Comparison of ENCODE assay signal across 16 cellular contexts in the genomic region with DNA sequence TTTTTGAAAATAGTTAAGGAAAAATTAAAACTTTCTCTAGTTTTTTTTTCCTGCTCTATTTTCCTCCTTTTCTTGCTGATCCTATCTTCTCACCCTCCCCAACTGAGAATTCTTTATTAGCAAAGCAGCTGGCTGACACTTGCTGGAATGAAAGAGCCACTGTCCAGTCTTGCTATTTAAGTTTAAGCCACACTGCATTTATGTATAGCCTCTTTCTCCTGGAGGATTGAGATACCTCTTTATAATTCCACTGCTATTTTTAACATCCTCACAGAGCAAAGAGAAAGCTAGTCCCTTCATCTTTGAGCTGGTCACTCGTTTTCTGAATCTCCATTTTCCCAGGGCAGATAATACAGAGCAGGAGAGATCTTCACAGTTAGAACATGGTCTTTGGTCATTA.
"Had no signal": no experiment of that assay in that cellular context is flagged by ENCODE, and none has a peak within 500 bp of the region (broad histone marks: within the 10 kb centered on the region; RNA-seq: fewer than 3 reads in every experiment).

No MANE protein-coding gene starts in this region.

- H3K36me3 ChIP-seq: esophagus squamous epithelium, prostate gland, sigmoid colon, transverse colon, vagina had no signal

- DNase-seq: activated B cell treated with CpG ODN at 0.5 μM for 24 hours; activated CD4-positive, alpha-beta T cell treated with anti-CD3 and anti-CD28 coated beads for 48 hours; activated CD8-positive, alpha-beta memory T cell treated with anti-CD3 and anti-CD28 coated beads, Interleukin-2, amount 50 U/mL, for 4 hours; activated CD8-positive, alpha-beta T cell treated with anti-CD3 and anti-CD28 coated beads, Interleukin-2, amount 10 ng/mL, durations not matched to agents 7 days and 5 days; activated gamma-delta T cell; activated T-cell treated with anti-CD3 and anti-CD28 coated beads, Interleukin-2, amount 50 U/mL, for 48 hours; effector CD8-positive, alpha-beta T cell; esophagus squamous epithelium; sigmoid colon; stimulated activated CD4-positive, alpha-beta T cell treated with anti-CD3 and anti-CD28 coated beads, Interleukin-12 subunit alpha, Interleukin-12 subunit beta, amount 100 ng/mL, for 4 hours; stimulated activated CD4-positive, alpha-beta T cell treated with anti-CD3 and anti-CD28 coated beads, Interleukin-2, amount 100 ng/mL, for 24 hours; transverse colon had no signal

- ATAC-seq: activated CD8-positive, alpha-beta T cell treated with anti-CD3 and anti-CD28 coated beads, Interleukin-2, amount 10 ng/mL, durations not matched to agents 7 days and 5 days; activated naive CD4-positive, alpha-beta T cell treated with anti-CD3 and anti-CD28 coated beads, Interleukin-2, amount 50 U/mL, for 72 hours had no signal

- H3K36me3 Mint-ChIP-seq: activated naive CD4-positive, alpha-beta T cell treated with anti-CD3 and anti-CD28 coated beads, Interleukin-2, amount 50 U/mL, for 72 hours had no signal

- H3K27ac ChIP-seq: coronary artery, esophagus squamous epithelium, prostate gland, sigmoid colon, transverse colon, vagina had no signal

- H3K27me3 ChIP-seq: esophagus squamous epithelium, sigmoid colon, transverse colon, vagina had no signal

- H3K9me3 ChIP-seq: esophagus squamous epithelium, prostate gland, sigmoid colon, transverse colon, vagina had no signal

- H3K27me3 Mint-ChIP-seq: activated B cell treated with CpG ODN at 0.5 μM for 24 hours had no signal

- H3K27ac Mint-ChIP-seq: activated B cell treated with CpG ODN at 0.5 μM for 24 hours; activated CD8-positive, alpha-beta T cell treated with anti-CD3 and anti-CD28 coated beads, Interleukin-2, amount 10 ng/mL, durations not matched to agents 7 days and 5 days; activated naive CD4-positive, alpha-beta T cell treated with anti-CD3 and anti-CD28 coated beads, Interleukin-2, amount 50 U/mL, for 72 hours had no signal

- H3K4me3 Mint-ChIP-seq: activated B cell treated with CpG ODN at 0.5 μM for 24 hours; activated CD8-positive, alpha-beta T cell treated with anti-CD3 and anti-CD28 coated beads, Interleukin-2, amount 10 ng/mL, durations not matched to agents 7 days and 5 days had no signal

- H3K4me3 ChIP-seq: coronary artery, esophagus squamous epithelium, prostate gland, sigmoid colon, transverse colon, vagina had no signal

- H3K9me3 Mint-ChIP-seq: activated B cell treated with CpG ODN at 0.5 μM for 24 hours; activated naive CD4-positive, alpha-beta T cell treated with anti-CD3 and anti-CD28 coated beads, Interleukin-2, amount 50 U/mL, for 72 hours had no signal

- H3K4me1 ChIP-seq: prostate gland, transverse colon, vagina had no signal
